In the genomic region with DNA sequence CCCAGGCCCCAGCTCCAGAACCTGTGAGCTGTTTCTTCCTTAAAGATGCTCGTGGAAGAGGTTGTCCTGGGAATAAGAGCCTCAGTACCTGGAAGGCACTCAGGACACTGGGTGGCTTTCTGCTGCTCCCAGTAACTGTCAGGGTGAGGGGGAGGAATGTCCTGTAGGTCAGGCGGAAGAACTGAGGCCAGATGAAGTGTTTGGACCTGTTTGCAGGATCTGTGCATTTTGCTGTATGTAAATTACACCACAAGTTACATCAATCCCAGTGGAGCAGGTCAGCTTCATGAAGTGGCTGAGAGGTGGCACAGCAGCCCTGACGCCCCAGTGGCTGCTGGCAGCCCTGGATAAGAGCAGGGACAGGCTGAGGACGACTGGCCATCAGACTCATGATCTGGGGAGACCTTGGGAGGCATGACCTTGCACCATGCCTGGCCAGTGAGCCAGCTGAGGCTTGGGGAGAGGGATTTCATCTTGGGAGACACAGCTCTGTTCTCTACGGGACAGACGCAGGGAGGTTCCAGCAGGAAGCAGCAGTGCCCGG, we compare ENCODE assay signal across 16 cellular contexts. TPM values are rescaled to one million over a fixed set of nuclear protein-coding genes. Genes with fewer than 3 reads are reported as not detected.
DNase-seq lines count a peak whose midpoint lies in the region; ATAC-seq and TF ChIP-seq lines count a peak whose summit lies in the region.
"Had no signal": no experiment of that assay in that cellular context is flagged by ENCODE, and none has a peak within 500 bp of the region (broad histone marks: within the 10 kb centered on the region; RNA-seq: fewer than 3 reads in every experiment).

No MANE protein-coding gene starts in this region.

- H3K4me1 ChIP-seq in BLaER1 (peaks cover 7% of the 10 kb centered on the region; the same call in 1 of the 2 replicates), RWPE2 (ENCODE audit: insufficient read depth, poor library complexity, severe bottlenecking) (peaks cover 19% of the 10 kb centered on the region)
- H3K4me1 ChIP-seq: upper lobe of right lung had no signal

- H3K27ac Mint-ChIP-seq in osteocyte (ENCODE audit: unreplicated experiment): peak overlapping the region; percentile 95

- DNase-seq in RWPE2 (ENCODE audit: low spot score) (no peak), osteocyte (ENCODE audit: extremely low spot score, unreplicated experiment) (no peak), DMS79 treated with DMSO at 0.1 percent for 48 hours (lab: John Stamatoyannopoulos, UW) (no peak)
- DNase-seq: activated gamma-delta T cell; CD4-positive, alpha-beta memory T cell; MV-4-11; NCI-H2107; stimulated activated CD4-positive, alpha-beta T cell treated with anti-CD3 and anti-CD28 coated beads, Interleukin-2, amount 100 ng/mL, for 24 hours; WERI-Rb-1 had no signal

- no peaks in the 10 kb centered on the region for H3K9me3 Mint-ChIP-seq in osteocyte (ENCODE audit: unreplicated experiment)
- H3K9me3 Mint-ChIP-seq: CD4-positive, alpha-beta memory T cell had no signal

- H3K27me3 Mint-ChIP-seq in osteocyte (ENCODE audit: unreplicated experiment): no peaks in the 10 kb centered on the region
- H3K27me3 Mint-ChIP-seq: CD4-positive, alpha-beta memory T cell had no signal

- H3K9me3 ChIP-seq in BLaER1: no peaks in the 10 kb centered on the region
- no peaks in the 10 kb centered on the region for H3K9me3 ChIP-seq in RWPE2 (ENCODE audit: severe bottlenecking)
- H3K9me3 ChIP-seq: upper lobe of right lung had no signal

- no peak for TF ChIP-seq CTCF in RWPE2 (IDR thresholded peaks at IDR 0.05; ENCODE audit: poor library complexity, severe bottlenecking)
- no peak for TF ChIP-seq CTCF in osteocyte (IDR thresholded peaks at IDR 0.05)

- H3K4me3 ChIP-seq in BLaER1: no peak overlapping the region
- no peak overlapping the region for H3K4me3 ChIP-seq in RWPE2 (ENCODE audit: severe bottlenecking)
- H3K4me3 ChIP-seq: GM12878, upper lobe of right lung had no signal

- peaks cover 52% of the 10 kb centered on the region for H3K4me1 Mint-ChIP-seq in osteocyte (ENCODE audit: unreplicated experiment)
- H3K4me1 Mint-ChIP-seq: CD4-positive, alpha-beta memory T cell had no signal

- no peak overlapping the region for H3K9ac ChIP-seq in BLaER1

- no peaks in the 10 kb centered on the region for H4K20me1 ChIP-seq in BLaER1

- H3K36me3 Mint-ChIP-seq in osteocyte (ENCODE audit: unreplicated experiment): no peaks in the 10 kb centered on the region
- H3K36me3 Mint-ChIP-seq: CD4-positive, alpha-beta memory T cell had no signal

- H3K36me3 ChIP-seq in BLaER1 (no peaks in the 10 kb centered on the region), RWPE2 (ENCODE audit: low read depth) (no peaks in the 10 kb centered on the region)
- H3K36me3 ChIP-seq: upper lobe of right lung, WERI-Rb-1 had no signal

- no peaks in the 10 kb centered on the region for H3K27me3 ChIP-seq in BLaER1
- H3K27me3 ChIP-seq in RWPE2 (ENCODE audit: insufficient read depth, poor library complexity, severe bottlenecking): no peaks in the 10 kb centered on the region
- H3K27me3 ChIP-seq: upper lobe of right lung had no signal

- H3K27ac ChIP-seq in BLaER1: no peak overlapping the region
- peak overlapping the region; percentile 40 for H3K27ac ChIP-seq in RWPE2 (ENCODE audit: poor library complexity, severe bottlenecking)
- H3K27ac ChIP-seq: upper lobe of right lung, WERI-Rb-1 had no signal

- ATAC-seq in RWPE2 (ENCODE audit: low read depth): peak; percentile 8; the same call in 2 of the 3 replicates
- peak; percentile 3 for ATAC-seq in esophagus mucosa
- no peak for ATAC-seq in GM21529 (IDR thresholded peaks at IDR 0.05; ENCODE audit: unreplicated experiment)
- no peak for ATAC-seq in GM21576 (IDR thresholded peaks at IDR 0.05; ENCODE audit: unreplicated experiment)
- no peak for ATAC-seq in GM18517 (IDR thresholded peaks at IDR 0.05; ENCODE audit: unreplicated experiment)
- ATAC-seq: GM12878, upper lobe of right lung had no signal

- H3K4me2 ChIP-seq in BLaER1: peak overlapping the region; percentile 10; the same call in 1 of the 2 replicates

- H3K4me3 Mint-ChIP-seq in osteocyte (ENCODE audit: unreplicated experiment): no peak overlapping the region
- H3K4me3 Mint-ChIP-seq: CD4-positive, alpha-beta memory T cell had no signal

RNA-seq across cellular contexts. Expression of gene HDAC11, which starts 27.2 kb away (rescaled TPM):
- total RNA-seq in esophagus mucosa (15.9 TPM), osteocyte (11.9 and 13.7 TPM in 2 replicates)

RNA-seq across cellular contexts. Expression of gene FBLN2, which starts 41.6 kb away (rescaled TPM):
- total RNA-seq in esophagus mucosa: 10.4 TPM
- 215 and 251 TPM in 2 replicates for total RNA-seq in osteocyte
- total RNA-seq: CD4-positive, alpha-beta memory T cell had no signal

Comparison
In these comparisons a context has a peak if more than half of its experiments do, and no peak if none do; other contexts are left out.
1. ATAC-seq: peak in RWPE2 (single experiment) and esophagus mucosa (single experiment); none in GM21529 (single experiment), GM21576 (single experiment) and GM18517 (single experiment).
2. RNA of gene FBLN2, which starts 41.6 kb away (total RNA-seq): 215 to 251 TPM in osteocyte; 10.4 TPM in esophagus mucosa (single experiment); every median in the first group is over 10 times any median in the second.